ENCODE assay signal across 1 cellular context in genomic region chr15:88913017-88913849, GRCh38.
TF ChIP-seq lines count a peak whose summit lies in the region.

Gene MFGE8, minus strand, starts transcription at chr15:88913379. Its CDS starts 60 bp downstream, at chr15:88913319.

TF ChIP-seq in HepG2, 621 proteins besides CTCF, POLR2A, EP300 and RAD21 (continued from another document and continues in another):
- no peak for TF ChIP-seq RNF219 (CRISPR knock-in tag; IDR thresholded peaks at IDR 0.05)
- TF ChIP-seq HMGXB4 (CRISPR knock-in tag; IDR thresholded peaks at IDR 0.05; ENCODE audit: borderline replicate concordance in 1 of 2, low read depth in 1 of 2): peak in 1 of 2 experiments; percentile 49; a peak in 1 of 4 replicates
- TF ChIP-seq NFE2L2 (IDR thresholded peaks at IDR 0.05; ENCODE audit: low read length): no peak
- TF ChIP-seq POGZ (CRISPR knock-in tag; IDR thresholded peaks at IDR 0.05): peak; percentile 28; the same call in 1 of the 2 replicates
- TF ChIP-seq TBX2 (CRISPR knock-in tag; IDR thresholded peaks at IDR 0.05; ENCODE audit: borderline replicate concordance): peak; percentile 49; the same call in 1 of the 2 replicates
- TF ChIP-seq ZNF276 (CRISPR knock-in tag; IDR thresholded peaks at IDR 0.05; ENCODE audit: low read depth): 0 out of 2 replicates have a peak, but pooled peaks have one; percentile 40
- TF ChIP-seq GPBP1L1 (CRISPR knock-in tag; IDR thresholded peaks at IDR 0.05): no peak
- TF ChIP-seq ZNF234 (CRISPR knock-in tag; conservative IDR thresholded peaks at IDR 0.05): no peak
- no peak for TF ChIP-seq LCORL (IDR thresholded peaks at IDR 0.05)
- TF ChIP-seq LCORL (CRISPR knock-in tag; IDR thresholded peaks at IDR 0.05): peak; percentile 46; the same call in 1 of the 2 replicates
- peak; percentile 54; the same call in 1 of the 2 replicates for TF ChIP-seq DRAP1 (CRISPR knock-in tag; IDR thresholded peaks at IDR 0.05)
- 0 out of 2 replicates have a peak, but pooled peaks have one; percentile 38 for TF ChIP-seq ZNF343 (CRISPR knock-in tag; IDR thresholded peaks at IDR 0.05)
- peak; percentile 58 for TF ChIP-seq HNRNPK (IDR thresholded peaks at IDR 0.05; ENCODE audit: low read depth, low read length, poor library complexity, severe bottlenecking)
- no peak for TF ChIP-seq NONO (IDR thresholded peaks at IDR 0.05)
- TF ChIP-seq NONO (CRISPR knock-in tag; conservative IDR thresholded peaks at IDR 0.05): 0 out of 2 replicates have a peak, but pooled peaks have one; percentile 52
- 0 out of 2 replicates have a peak, but pooled peaks have one; percentile 32 for TF ChIP-seq SNAPC2 (CRISPR knock-in tag; IDR thresholded peaks at IDR 0.05)
- no peak for TF ChIP-seq CENPX (CRISPR knock-in tag; IDR thresholded peaks at IDR 0.05)
- TF ChIP-seq FOXA1 (IDR thresholded peaks at IDR 0.05): no peak
- TF ChIP-seq FOXA1 (CRISPR knock-in tag; IDR thresholded peaks at IDR 0.05): peak; percentile 45; the same call in 1 of the 2 replicates
- TF ChIP-seq SAP130 (CRISPR knock-in tag; IDR thresholded peaks at IDR 0.05; ENCODE audit: low read depth): peak; percentile 38
- TF ChIP-seq TFDP1 (CRISPR knock-in tag; IDR thresholded peaks at IDR 0.05; ENCODE audit: borderline replicate concordance): peak; percentile 38
- TF ChIP-seq HOXA3 (CRISPR knock-in tag; IDR thresholded peaks at IDR 0.05): peak; percentile 46; the same call in 1 of the 2 replicates
- TF ChIP-seq ARHGAP35 (CRISPR knock-in tag; IDR thresholded peaks at IDR 0.05; ENCODE audit: borderline replicate concordance): 0 out of 2 replicates have a peak, but pooled peaks have one; percentile 16
- 0 out of 2 replicates have a peak, but pooled peaks have one; percentile 28 for TF ChIP-seq SP5 (CRISPR knock-in tag; IDR thresholded peaks at IDR 0.05; ENCODE audit: borderline replicate concordance, low read depth)
- TF ChIP-seq ZNF205 (CRISPR knock-in tag; IDR thresholded peaks at IDR 0.05): no peak
- peak; percentile 58 for TF ChIP-seq FOXA3 (CRISPR knock-in tag; IDR thresholded peaks at IDR 0.05)
- TF ChIP-seq ZBTB7A (CRISPR knock-in tag; IDR thresholded peaks at IDR 0.05): 0 out of 2 replicates have a peak, but pooled peaks have one; percentile 20
- TF ChIP-seq ZNF768 (CRISPR knock-in tag; IDR thresholded peaks at IDR 0.05): peak; percentile 47; the same call in 1 of the 2 replicates
- peak; percentile 18; the same call in 1 of the 2 replicates for TF ChIP-seq ZNF274 (CRISPR knock-in tag; IDR thresholded peaks at IDR 0.05)
- 0 out of 4 replicates have a peak, but pooled peaks of 1 of the 2 experiments have one; percentile 21 for TF ChIP-seq ATF4 (CRISPR knock-in tag; IDR thresholded peaks at IDR 0.05)
- TF ChIP-seq ZBTB7B (CRISPR knock-in tag; IDR thresholded peaks at IDR 0.05): peak; percentile 80
- TF ChIP-seq SALL1 (CRISPR knock-in tag; IDR thresholded peaks at IDR 0.05): peak; percentile 34; the same call in 1 of the 2 replicates
- peak; percentile 39; the same call in 1 of the 2 replicates for TF ChIP-seq ZMAT3 (CRISPR knock-in tag; conservative IDR thresholded peaks at IDR 0.05)
- peak; percentile 70 for TF ChIP-seq PATZ1 (CRISPR knock-in tag; IDR thresholded peaks at IDR 0.05)
- peak; percentile 67 for TF ChIP-seq ARID4A (CRISPR knock-in tag; IDR thresholded peaks at IDR 0.05; ENCODE audit: borderline replicate concordance)
- 0 out of 2 replicates have a peak, but pooled peaks have one; percentile 52 for TF ChIP-seq ZNF691 (CRISPR knock-in tag; IDR thresholded peaks at IDR 0.05; ENCODE audit: borderline replicate concordance, low read depth)
- TF ChIP-seq CSRNP2 (CRISPR knock-in tag; conservative IDR thresholded peaks at IDR 0.05; ENCODE audit: low read depth): no peak
